ENCODE assay signal across 1 cellular context in genomic region chr6:55011034-55011433, GRCh38.
TF ChIP-seq lines count a peak whose summit lies in the region.

No MANE protein-coding gene starts in this region.

TF ChIP-seq in GM23338, 12 proteins besides CTCF, POLR2A, EP300 and RAD21 (continued from another document):
- TF ChIP-seq ZNF462 (CRISPR knock-in tag; IDR thresholded peaks at IDR 0.05) = no peak
